Comparison of ENCODE assay signal across 9 cellular contexts in genomic region chr11:61061081-61061826, GRCh38. TPM values are rescaled to one million over a fixed set of nuclear protein-coding genes. Genes with fewer than 3 reads are reported as not detected.
DNase-seq lines count a peak whose midpoint lies in the region; ATAC-seq and TF ChIP-seq lines count a peak whose summit lies in the region.
"Had no signal": no experiment of that assay in that cellular context is flagged by ENCODE, and none has a peak within 500 bp of the region (broad histone marks: within the 10 kb centered on the region; RNA-seq: fewer than 3 reads in every experiment).

No MANE protein-coding gene starts in this region.

- peak overlapping the region; percentile 34 to 72 for H3K4me3 Mint-ChIP-seq in CD14-positive monocyte

- H3K27me3 Mint-ChIP-seq in CD14-positive monocyte (ENCODE audit: low read depth in 3 of 3) = peaks cover 3 to 11% (median 4%) of the 10 kb centered on the region in 3 donors

- DNase-seq in CD14-positive monocyte (ENCODE audit: low spot score) (peak; percentile 95), HPDE6-E6E7 (ENCODE audit: extremely low spot score) (peak; percentile 67), epithelial cell of prostate (ENCODE audit: low read depth, low spot score) (peak; percentile 64), HT-29 (ENCODE audit: low spot score) (no peak), AG08395 (ENCODE audit: low spot score) (no peak)
- DNase-seq in activated CD4-positive, alpha-beta T cell treated with anti-CD3 and anti-CD28 coated beads, Interleukin-2, amount 50 U/mL, for 1 hour = peak; percentile 81
- DNase-seq in stimulated activated CD8-positive, alpha-beta memory T cell treated with anti-CD3 and anti-CD28 coated beads, Interleukin-7, amount 100 ng/mL, for 24 hours (ENCODE audit: low read depth) = peak; percentile 64

- H3K27ac Mint-ChIP-seq in CD14-positive monocyte = peak overlapping the region; percentile 89 to 96 (median 94)

- ATAC-seq in GM21423 (IDR thresholded peaks at IDR 0.05; ENCODE audit: unreplicated experiment) = peak; percentile 81

- peaks cover 42% of the 10 kb centered on the region for H3K4me1 Mint-ChIP-seq in CD14-positive monocyte

- H3K9me3 Mint-ChIP-seq in CD14-positive monocyte = peaks cover 0 to 3% (median 0%) of the 10 kb centered on the region in 7 donors

- H3K36me3 Mint-ChIP-seq in CD14-positive monocyte = peaks cover 0 to 2% of the 10 kb centered on the region in 2 donors

- intact Hi-C loops in CD14-positive monocyte (cut with micrococcal nuclease) = loop anchor here (2.0 to 10.0 kb wide), 4 partner anchors 32 to 109 kb away; partner anchors contain the start of genes SLC15A3 (in 1 of the 2) and VPS37C (in 1 of the 2)

- H3K27ac ChIP-seq in epithelial cell of prostate = peak overlapping the region; percentile 69
- H3K27ac ChIP-seq: C4-2B had no signal

- TF ChIP-seq CTCF in CD14-positive monocyte (IDR thresholded peaks at IDR 0.05) = no peak

RNA-seq across cellular contexts. Expression of gene CD5, which starts 41.0 kb away (rescaled TPM):
- polyA plus RNA-seq in CD14-positive monocyte = under 1 TPM; 0.34 to 0.61 TPM
- total RNA-seq in HT-29 (2014; rRNA removed; shearing (Covaris generic)) = not detected in 2 replicates

Comparison
In these comparisons a context has a peak if more than half of its experiments do, and no peak if none do; other contexts are left out.
1. DNase-seq: peak in CD14-positive monocyte (single experiment), HPDE6-E6E7 (single experiment), activated CD4-positive, alpha-beta T cell treated with anti-CD3 and anti-CD28 coated beads, Interleukin-2, amount 50 U/mL, for 1 hour (single experiment), epithelial cell of prostate (single experiment) and stimulated activated CD8-positive, alpha-beta memory T cell treated with anti-CD3 and anti-CD28 coated beads, Interleukin-7, amount 100 ng/mL, for 24 hours (single experiment); none in HT-29 (single experiment) and AG08395 (single experiment).